1 cellular context compared by ENCODE assay signal in the genomic region with DNA sequence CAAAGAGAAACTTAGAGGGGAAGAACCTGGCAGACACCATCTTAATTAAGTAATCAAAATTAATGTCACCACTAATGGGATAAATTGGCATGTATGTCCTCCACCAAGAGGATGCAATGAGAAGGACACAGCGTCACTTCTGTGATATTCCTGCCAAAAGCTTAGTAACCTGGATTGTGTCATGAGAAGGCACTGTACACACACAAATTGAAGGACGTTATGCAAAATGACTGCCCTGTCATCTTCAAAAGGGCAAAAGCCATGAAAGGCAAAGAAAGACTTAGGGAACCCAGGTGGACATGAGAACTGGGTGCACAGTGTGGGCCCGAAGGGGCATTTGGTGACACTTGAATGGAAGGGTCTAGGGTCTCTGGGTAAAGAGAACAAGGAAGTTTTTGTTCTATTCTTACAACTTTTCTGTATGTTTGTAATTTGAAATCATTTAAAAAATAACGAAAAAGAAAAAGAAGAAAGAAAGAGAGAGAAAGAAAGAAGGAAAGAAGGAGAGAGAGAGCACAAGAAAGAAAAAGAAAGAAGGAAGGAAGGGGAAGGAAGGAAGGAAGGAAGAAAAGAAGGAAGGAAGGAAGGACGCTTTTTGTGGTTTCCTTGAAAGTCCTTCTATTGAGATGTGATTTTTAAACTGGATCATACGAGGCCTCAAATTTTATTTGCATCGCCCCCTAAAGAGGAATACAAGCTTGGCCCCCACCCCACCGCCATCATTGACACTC.
TF ChIP-seq lines count a peak whose summit lies in the region.

No MANE protein-coding gene starts in this region.

TF ChIP-seq in HepG2, 621 proteins besides CTCF, POLR2A, EP300 and RAD21 (continues in another document):
- TF ChIP-seq, protein P1, sequence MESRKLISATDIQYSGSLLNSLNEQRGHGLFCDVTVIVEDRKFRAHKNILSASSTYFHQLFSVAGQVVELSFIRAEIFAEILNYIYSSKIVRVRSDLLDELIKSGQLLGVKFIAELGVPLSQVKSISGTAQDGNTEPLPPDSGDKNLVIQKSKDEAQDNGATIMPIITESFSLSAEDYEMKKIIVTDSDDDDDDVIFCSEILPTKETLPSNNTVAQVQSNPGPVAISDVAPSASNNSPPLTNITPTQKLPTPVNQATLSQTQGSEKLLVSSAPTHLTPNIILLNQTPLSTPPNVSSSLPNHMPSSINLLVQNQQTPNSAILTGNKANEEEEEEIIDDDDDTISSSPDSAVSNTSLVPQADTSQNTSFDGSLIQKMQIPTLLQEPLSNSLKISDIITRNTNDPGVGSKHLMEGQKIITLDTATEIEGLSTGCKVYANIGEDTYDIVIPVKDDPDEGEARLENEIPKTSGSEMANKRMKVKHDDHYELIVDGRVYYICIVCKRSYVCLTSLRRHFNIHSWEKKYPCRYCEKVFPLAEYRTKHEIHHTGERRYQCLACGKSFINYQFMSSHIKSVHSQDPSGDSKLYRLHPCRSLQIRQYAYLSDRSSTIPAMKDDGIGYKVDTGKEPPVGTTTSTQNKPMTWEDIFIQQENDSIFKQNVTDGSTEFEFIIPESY (CRISPR knock-in tag; IDR thresholded peaks at IDR 0.05), result peak; percentile 52
- TF ChIP-seq MYC (CRISPR knock-in tag; IDR thresholded peaks at IDR 0.05; ENCODE audit: borderline replicate concordance) (no peak), KDM5B (CRISPR knock-in tag; IDR thresholded peaks at IDR 0.05; ENCODE audit: borderline replicate concordance) (no peak), RARG (CRISPR knock-in tag; IDR thresholded peaks at IDR 0.05; ENCODE audit: low read depth) (no peak), FLYWCH1 (CRISPR knock-in tag; IDR thresholded peaks at IDR 0.05) (no peak), ZNF354B (CRISPR knock-in tag; IDR thresholded peaks at IDR 0.05) (no peak), RXRB (CRISPR knock-in tag; IDR thresholded peaks at IDR 0.05; ENCODE audit: borderline replicate concordance) (peak; percentile 65), CEBPG (CRISPR knock-in tag; IDR thresholded peaks at IDR 0.05) (peak; percentile 84), FOXM1 (CRISPR knock-in tag; IDR thresholded peaks at IDR 0.05) (no peak), ERF (CRISPR knock-in tag; IDR thresholded peaks at IDR 0.05) (peak; percentile 77), NRL (CRISPR knock-in tag; IDR thresholded peaks at IDR 0.05; ENCODE audit: borderline replicate concordance) (no peak), ZC3H13 (CRISPR knock-in tag; IDR thresholded peaks at IDR 0.05) (no peak), FOXO1 (CRISPR knock-in tag; IDR thresholded peaks at IDR 0.05) (peak; percentile 67; the same call in 1 of the 2 replicates), PRPF4 (IDR thresholded peaks at IDR 0.05; ENCODE audit: low read depth, low read length, poor library complexity, severe bottlenecking) (no peak), STAG1 (CRISPR knock-in tag; IDR thresholded peaks at IDR 0.05) (0 out of 2 replicates have a peak, but pooled peaks have one; percentile 8), FOSL2 (CRISPR knock-in tag; IDR thresholded peaks at IDR 0.05) (peak; percentile 78), HIVEP1 (CRISPR knock-in tag; IDR thresholded peaks at IDR 0.05) (no peak), NFYB (CRISPR knock-in tag; IDR thresholded peaks at IDR 0.05) (no peak), ETV6 (CRISPR knock-in tag; conservative IDR thresholded peaks at IDR 0.05) (no peak), TEAD3 (CRISPR knock-in tag; optimal IDR thresholded peaks at IDR 0.05; ENCODE audit: borderline replicate concordance) (peak; percentile 79), MAFF (IDR thresholded peaks at IDR 0.05; ENCODE audit: low read depth, low read length) (no peak), NFKBIZ (CRISPR knock-in tag; IDR thresholded peaks at IDR 0.05) (peak; percentile 52; the same call in 1 of the 2 replicates), NFATC3 (CRISPR knock-in tag; IDR thresholded peaks at IDR 0.05) (no peak), SRF (IDR thresholded peaks at IDR 0.05; ENCODE audit: low read depth, low read length) (peak; percentile 60)
- TF ChIP-seq, protein P2, sequence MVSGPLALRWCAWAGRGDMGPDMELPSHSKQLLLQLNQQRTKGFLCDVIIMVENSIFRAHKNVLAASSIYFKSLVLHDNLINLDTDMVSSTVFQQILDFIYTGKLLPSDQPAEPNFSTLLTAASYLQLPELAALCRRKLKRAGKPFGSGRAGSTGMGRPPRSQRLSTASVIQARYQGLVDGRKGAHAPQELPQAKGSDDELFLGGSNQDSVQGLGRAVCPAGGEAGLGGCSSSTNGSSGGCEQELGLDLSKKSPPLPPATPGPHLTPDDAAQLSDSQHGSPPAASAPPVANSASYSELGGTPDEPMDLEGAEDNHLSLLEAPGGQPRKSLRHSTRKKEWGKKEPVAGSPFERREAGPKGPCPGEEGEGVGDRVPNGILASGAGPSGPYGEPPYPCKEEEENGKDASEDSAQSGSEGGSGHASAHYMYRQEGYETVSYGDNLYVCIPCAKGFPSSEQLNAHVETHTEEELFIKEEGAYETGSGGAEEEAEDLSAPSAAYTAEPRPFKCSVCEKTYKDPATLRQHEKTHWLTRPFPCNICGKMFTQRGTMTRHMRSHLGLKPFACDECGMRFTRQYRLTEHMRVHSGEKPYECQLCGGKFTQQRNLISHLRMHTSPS (CRISPR knock-in tag; IDR thresholded peaks at IDR 0.05; ENCODE audit: low read depth), result peak; percentile 43; the same call in 1 of the 2 replicates
- TF ChIP-seq, protein P3, sequence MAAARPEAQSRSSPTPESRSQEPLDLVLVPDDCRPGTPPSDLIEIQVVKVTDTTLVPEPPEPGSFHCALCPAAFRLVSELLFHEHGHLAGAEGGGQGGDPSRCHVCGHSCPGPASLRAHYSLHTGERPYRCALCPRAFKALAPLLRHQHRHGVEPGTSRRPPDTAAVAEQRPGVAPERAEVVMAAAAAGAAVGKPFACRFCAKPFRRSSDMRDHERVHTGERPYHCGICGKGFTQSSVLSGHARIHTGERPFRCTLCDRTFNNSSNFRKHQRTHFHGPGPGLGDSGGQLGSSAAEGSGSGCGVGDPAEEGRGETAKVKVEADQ (CRISPR knock-in tag; IDR thresholded peaks at IDR 0.05; ENCODE audit: borderline replicate concordance), result no peak
- TF ChIP-seq, protein P4, sequence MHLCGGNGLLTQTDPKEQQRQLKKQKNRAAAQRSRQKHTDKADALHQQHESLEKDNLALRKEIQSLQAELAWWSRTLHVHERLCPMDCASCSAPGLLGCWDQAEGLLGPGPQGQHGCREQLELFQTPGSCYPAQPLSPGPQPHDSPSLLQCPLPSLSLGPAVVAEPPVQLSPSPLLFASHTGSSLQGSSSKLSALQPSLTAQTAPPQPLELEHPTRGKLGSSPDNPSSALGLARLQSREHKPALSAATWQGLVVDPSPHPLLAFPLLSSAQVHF (CRISPR knock-in tag; IDR thresholded peaks at IDR 0.05), result no peak
- TF ChIP-seq, protein P5, sequence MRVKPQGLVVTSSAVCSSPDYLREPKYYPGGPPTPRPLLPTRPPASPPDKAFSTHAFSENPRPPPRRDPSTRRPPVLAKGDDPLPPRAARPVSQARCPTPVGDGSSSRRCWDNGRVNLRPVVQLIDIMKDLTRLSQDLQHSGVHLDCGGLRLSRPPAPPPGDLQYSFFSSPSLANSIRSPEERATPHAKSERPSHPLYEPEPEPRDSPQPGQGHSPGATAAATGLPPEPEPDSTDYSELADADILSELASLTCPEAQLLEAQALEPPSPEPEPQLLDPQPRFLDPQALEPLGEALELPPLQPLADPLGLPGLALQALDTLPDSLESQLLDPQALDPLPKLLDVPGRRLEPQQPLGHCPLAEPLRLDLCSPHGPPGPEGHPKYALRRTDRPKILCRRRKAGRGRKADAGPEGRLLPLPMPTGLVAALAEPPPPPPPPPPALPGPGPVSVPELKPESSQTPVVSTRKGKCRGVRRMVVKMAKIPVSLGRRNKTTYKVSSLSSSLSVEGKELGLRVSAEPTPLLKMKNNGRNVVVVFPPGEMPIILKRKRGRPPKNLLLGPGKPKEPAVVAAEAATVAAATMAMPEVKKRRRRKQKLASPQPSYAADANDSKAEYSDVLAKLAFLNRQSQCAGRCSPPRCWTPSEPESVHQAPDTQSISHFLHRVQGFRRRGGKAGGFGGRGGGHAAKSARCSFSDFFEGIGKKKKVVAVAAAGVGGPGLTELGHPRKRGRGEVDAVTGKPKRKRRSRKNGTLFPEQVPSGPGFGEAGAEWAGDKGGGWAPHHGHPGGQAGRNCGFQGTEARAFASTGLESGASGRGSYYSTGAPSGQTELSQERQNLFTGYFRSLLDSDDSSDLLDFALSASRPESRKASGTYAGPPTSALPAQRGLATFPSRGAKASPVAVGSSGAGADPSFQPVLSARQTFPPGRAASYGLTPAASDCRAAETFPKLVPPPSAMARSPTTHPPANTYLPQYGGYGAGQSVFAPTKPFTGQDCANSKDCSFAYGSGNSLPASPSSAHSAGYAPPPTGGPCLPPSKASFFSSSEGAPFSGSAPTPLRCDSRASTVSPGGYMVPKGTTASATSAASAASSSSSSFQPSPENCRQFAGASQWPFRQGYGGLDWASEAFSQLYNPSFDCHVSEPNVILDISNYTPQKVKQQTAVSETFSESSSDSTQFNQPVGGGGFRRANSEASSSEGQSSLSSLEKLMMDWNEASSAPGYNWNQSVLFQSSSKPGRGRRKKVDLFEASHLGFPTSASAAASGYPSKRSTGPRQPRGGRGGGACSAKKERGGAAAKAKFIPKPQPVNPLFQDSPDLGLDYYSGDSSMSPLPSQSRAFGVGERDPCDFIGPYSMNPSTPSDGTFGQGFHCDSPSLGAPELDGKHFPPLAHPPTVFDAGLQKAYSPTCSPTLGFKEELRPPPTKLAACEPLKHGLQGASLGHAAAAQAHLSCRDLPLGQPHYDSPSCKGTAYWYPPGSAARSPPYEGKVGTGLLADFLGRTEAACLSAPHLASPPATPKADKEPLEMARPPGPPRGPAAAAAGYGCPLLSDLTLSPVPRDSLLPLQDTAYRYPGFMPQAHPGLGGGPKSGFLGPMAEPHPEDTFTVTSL (CRISPR knock-in tag; IDR thresholded peaks at IDR 0.05; ENCODE audit: borderline replicate concordance), result no peak
- TF ChIP-seq, protein P6, sequence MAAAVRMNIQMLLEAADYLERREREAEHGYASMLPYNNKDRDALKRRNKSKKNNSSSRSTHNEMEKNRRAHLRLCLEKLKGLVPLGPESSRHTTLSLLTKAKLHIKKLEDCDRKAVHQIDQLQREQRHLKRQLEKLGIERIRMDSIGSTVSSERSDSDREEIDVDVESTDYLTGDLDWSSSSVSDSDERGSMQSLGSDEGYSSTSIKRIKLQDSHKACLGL (CRISPR knock-in tag; IDR thresholded peaks at IDR 0.05), result no peak
- TF ChIP-seq, protein P7, sequence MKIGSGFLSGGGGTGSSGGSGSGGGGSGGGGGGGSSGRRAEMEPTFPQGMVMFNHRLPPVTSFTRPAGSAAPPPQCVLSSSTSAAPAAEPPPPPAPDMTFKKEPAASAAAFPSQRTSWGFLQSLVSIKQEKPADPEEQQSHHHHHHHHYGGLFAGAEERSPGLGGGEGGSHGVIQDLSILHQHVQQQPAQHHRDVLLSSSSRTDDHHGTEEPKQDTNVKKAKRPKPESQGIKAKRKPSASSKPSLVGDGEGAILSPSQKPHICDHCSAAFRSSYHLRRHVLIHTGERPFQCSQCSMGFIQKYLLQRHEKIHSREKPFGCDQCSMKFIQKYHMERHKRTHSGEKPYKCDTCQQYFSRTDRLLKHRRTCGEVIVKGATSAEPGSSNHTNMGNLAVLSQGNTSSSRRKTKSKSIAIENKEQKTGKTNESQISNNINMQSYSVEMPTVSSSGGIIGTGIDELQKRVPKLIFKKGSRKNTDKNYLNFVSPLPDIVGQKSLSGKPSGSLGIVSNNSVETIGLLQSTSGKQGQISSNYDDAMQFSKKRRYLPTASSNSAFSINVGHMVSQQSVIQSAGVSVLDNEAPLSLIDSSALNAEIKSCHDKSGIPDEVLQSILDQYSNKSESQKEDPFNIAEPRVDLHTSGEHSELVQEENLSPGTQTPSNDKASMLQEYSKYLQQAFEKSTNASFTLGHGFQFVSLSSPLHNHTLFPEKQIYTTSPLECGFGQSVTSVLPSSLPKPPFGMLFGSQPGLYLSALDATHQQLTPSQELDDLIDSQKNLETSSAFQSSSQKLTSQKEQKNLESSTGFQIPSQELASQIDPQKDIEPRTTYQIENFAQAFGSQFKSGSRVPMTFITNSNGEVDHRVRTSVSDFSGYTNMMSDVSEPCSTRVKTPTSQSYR (CRISPR knock-in tag; IDR thresholded peaks at IDR 0.05; ENCODE audit: borderline replicate concordance), result no peak; the same call in 1 of the 2 replicates
- TF ChIP-seq, protein P8, sequence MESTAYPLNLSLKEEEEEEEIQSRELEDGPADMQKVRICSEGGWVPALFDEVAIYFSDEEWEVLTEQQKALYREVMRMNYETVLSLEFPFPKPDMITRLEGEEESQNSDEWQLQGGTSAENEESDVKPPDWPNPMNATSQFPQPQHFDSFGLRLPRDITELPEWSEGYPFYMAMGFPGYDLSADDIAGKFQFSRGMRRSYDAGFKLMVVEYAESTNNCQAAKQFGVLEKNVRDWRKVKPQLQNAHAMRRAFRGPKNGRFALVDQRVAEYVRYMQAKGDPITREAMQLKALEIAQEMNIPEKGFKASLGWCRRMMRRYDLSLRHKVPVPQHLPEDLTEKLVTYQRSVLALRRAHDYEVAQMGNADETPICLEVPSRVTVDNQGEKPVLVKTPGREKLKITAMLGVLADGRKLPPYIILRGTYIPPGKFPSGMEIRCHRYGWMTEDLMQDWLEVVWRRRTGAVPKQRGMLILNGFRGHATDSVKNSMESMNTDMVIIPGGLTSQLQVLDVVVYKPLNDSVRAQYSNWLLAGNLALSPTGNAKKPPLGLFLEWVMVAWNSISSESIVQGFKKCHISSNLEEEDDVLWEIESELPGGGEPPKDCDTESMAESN (CRISPR knock-in tag; conservative IDR thresholded peaks at IDR 0.05), result peak; percentile 55; the same call in 1 of the 2 replicates
- TF ChIP-seq, protein P9, sequence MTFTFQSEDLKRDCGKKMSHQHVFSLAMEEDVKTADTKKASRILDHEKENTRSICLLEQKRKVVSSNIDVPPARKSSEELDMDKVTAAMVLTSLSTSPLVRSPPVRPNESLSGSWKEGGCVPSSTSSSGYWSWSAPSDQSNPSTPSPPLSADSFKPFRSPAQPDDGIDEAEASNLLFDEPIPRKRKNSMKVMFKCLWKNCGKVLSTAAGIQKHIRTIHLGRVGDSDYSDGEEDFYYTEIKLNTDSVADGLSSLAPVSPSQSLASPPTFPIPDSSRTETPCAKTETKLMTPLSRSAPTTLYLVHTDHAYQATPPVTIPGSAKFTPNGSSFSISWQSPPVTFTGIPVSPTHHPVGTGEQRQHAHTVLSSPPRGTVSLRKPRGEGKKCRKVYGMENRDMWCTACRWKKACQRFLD (CRISPR knock-in tag; IDR thresholded peaks at IDR 0.05; ENCODE audit: borderline replicate concordance), result no peak
- TF ChIP-seq, protein P10, sequence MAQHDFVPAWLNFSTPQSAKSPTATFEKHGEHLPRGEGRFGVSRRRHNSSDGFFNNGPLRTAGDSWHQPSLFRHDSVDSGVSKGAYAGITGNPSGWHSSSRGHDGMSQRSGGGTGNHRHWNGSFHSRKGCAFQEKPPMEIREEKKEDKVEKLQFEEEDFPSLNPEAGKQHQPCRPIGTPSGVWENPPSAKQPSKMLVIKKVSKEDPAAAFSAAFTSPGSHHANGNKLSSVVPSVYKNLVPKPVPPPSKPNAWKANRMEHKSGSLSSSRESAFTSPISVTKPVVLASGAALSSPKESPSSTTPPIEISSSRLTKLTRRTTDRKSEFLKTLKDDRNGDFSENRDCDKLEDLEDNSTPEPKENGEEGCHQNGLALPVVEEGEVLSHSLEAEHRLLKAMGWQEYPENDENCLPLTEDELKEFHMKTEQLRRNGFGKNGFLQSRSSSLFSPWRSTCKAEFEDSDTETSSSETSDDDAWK (CRISPR knock-in tag; IDR thresholded peaks at IDR 0.05), result no peak
- TF ChIP-seq, protein P11, sequence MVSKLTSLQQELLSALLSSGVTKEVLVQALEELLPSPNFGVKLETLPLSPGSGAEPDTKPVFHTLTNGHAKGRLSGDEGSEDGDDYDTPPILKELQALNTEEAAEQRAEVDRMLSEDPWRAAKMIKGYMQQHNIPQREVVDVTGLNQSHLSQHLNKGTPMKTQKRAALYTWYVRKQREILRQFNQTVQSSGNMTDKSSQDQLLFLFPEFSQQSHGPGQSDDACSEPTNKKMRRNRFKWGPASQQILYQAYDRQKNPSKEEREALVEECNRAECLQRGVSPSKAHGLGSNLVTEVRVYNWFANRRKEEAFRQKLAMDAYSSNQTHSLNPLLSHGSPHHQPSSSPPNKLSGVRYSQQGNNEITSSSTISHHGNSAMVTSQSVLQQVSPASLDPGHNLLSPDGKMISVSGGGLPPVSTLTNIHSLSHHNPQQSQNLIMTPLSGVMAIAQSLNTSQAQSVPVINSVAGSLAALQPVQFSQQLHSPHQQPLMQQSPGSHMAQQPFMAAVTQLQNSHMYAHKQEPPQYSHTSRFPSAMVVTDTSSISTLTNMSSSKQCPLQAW (CRISPR knock-in tag; IDR thresholded peaks at IDR 0.05), result no peak
